1 cellular context compared by ENCODE assay signal in genomic region chr6:36916159-36916558, GRCh38.
TF ChIP-seq lines count a peak whose summit lies in the region.

No MANE protein-coding gene starts in this region.

TF ChIP-seq in IMR-90, 13 proteins besides CTCF, POLR2A, EP300 and RAD21 (continued from another document):
- no peak for TF ChIP-seq CHD1 (IDR thresholded peaks at IDR 0.05; ENCODE audit: low read depth, low read length)
- no peak for TF ChIP-seq NFE2L2 (IDR thresholded peaks at IDR 0.05; ENCODE audit: low read depth, low read length)
- TF ChIP-seq MAZ (IDR thresholded peaks at IDR 0.05; ENCODE audit: borderline replicate concordance, low read depth, low read length), result no peak
- TF ChIP-seq FOS (IDR thresholded peaks at IDR 0.05; ENCODE audit: low read depth, low read length), result no peak
- no peak for TF ChIP-seq RCOR1 (IDR thresholded peaks at IDR 0.05; ENCODE audit: insufficient replicate concordance, low read length)
- TF ChIP-seq RFX5 (IDR thresholded peaks at IDR 0.05; ENCODE audit: low read depth, low read length), result no peak
- no peak for TF ChIP-seq MAFK (IDR thresholded peaks at IDR 0.05; ENCODE audit: low read depth, low read length)
- TF ChIP-seq BHLHE40 (IDR thresholded peaks at IDR 0.05; ENCODE audit: low read depth, low read length), result no peak
- TF ChIP-seq USF2 (IDR thresholded peaks at IDR 0.05; ENCODE audit: low read depth, low read length), result no peak
- no peak for TF ChIP-seq CEBPB (IDR thresholded peaks at IDR 0.05; ENCODE audit: low read depth, low read length)
- no peak for TF ChIP-seq ELK1 (IDR thresholded peaks at IDR 0.05; ENCODE audit: borderline replicate concordance, low read depth, low read length)
- no peak for TF ChIP-seq MXI1 (IDR thresholded peaks at IDR 0.05; ENCODE audit: borderline replicate concordance, low read depth, low read length)
